1 cellular context compared by ENCODE assay signal in the genomic region with DNA sequence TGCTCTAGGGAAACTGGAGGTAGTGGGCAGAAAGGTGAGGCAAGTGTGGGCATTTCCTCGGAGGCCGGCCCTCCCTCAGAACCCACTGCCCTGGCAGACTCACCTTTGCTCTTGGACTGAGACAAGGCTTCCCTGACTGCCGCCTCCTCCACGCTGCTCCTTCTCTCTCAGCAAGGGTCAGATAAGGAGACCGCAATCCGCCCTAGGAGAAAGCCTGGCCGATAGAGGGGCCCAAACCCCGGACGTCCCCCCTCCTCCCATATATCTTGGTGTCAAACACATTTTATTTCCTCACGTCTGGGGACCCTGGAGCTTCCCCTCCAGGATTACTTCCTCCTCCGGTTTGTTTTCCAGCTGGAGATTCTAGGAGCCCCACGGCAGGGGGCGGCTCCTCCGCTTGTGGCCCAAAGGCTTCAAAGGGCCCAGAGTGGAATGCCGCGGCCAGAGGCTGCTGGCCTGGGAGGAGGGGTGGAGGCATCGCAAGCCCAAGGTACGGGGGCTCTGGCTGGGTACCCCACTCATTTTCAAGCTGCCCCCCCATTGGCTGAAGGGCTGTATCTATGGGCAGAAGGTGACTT.
TF ChIP-seq lines count a peak whose summit lies in the region.

No MANE protein-coding gene starts in this region.

TF ChIP-seq in HEK293, 187 proteins besides CTCF, POLR2A, EP300 and RAD21 (continued from another document):
- TF ChIP-seq, protein P1, sequence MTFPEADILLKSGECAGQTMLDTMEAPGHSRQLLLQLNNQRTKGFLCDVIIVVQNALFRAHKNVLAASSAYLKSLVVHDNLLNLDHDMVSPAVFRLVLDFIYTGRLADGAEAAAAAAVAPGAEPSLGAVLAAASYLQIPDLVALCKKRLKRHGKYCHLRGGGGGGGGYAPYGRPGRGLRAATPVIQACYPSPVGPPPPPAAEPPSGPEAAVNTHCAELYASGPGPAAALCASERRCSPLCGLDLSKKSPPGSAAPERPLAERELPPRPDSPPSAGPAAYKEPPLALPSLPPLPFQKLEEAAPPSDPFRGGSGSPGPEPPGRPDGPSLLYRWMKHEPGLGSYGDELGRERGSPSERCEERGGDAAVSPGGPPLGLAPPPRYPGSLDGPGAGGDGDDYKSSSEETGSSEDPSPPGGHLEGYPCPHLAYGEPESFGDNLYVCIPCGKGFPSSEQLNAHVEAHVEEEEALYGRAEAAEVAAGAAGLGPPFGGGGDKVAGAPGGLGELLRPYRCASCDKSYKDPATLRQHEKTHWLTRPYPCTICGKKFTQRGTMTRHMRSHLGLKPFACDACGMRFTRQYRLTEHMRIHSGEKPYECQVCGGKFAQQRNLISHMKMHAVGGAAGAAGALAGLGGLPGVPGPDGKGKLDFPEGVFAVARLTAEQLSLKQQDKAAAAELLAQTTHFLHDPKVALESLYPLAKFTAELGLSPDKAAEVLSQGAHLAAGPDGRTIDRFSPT (tag by site-specific recombination; IDR thresholded peaks at IDR 0.05), result no peak
TF ChIP-seq in HEK293: peak in this region for 3.
